ENCODE assay signal across 1 cellular context in genomic region chr5:181207214-181207959, GRCh38.
TF ChIP-seq lines count a peak whose summit lies in the region.

No MANE protein-coding gene starts in this region.

TF ChIP-seq in GM23338, 12 proteins besides CTCF, POLR2A, EP300 and RAD21 (continued from another document):
- TF ChIP-seq, protein P1, sequence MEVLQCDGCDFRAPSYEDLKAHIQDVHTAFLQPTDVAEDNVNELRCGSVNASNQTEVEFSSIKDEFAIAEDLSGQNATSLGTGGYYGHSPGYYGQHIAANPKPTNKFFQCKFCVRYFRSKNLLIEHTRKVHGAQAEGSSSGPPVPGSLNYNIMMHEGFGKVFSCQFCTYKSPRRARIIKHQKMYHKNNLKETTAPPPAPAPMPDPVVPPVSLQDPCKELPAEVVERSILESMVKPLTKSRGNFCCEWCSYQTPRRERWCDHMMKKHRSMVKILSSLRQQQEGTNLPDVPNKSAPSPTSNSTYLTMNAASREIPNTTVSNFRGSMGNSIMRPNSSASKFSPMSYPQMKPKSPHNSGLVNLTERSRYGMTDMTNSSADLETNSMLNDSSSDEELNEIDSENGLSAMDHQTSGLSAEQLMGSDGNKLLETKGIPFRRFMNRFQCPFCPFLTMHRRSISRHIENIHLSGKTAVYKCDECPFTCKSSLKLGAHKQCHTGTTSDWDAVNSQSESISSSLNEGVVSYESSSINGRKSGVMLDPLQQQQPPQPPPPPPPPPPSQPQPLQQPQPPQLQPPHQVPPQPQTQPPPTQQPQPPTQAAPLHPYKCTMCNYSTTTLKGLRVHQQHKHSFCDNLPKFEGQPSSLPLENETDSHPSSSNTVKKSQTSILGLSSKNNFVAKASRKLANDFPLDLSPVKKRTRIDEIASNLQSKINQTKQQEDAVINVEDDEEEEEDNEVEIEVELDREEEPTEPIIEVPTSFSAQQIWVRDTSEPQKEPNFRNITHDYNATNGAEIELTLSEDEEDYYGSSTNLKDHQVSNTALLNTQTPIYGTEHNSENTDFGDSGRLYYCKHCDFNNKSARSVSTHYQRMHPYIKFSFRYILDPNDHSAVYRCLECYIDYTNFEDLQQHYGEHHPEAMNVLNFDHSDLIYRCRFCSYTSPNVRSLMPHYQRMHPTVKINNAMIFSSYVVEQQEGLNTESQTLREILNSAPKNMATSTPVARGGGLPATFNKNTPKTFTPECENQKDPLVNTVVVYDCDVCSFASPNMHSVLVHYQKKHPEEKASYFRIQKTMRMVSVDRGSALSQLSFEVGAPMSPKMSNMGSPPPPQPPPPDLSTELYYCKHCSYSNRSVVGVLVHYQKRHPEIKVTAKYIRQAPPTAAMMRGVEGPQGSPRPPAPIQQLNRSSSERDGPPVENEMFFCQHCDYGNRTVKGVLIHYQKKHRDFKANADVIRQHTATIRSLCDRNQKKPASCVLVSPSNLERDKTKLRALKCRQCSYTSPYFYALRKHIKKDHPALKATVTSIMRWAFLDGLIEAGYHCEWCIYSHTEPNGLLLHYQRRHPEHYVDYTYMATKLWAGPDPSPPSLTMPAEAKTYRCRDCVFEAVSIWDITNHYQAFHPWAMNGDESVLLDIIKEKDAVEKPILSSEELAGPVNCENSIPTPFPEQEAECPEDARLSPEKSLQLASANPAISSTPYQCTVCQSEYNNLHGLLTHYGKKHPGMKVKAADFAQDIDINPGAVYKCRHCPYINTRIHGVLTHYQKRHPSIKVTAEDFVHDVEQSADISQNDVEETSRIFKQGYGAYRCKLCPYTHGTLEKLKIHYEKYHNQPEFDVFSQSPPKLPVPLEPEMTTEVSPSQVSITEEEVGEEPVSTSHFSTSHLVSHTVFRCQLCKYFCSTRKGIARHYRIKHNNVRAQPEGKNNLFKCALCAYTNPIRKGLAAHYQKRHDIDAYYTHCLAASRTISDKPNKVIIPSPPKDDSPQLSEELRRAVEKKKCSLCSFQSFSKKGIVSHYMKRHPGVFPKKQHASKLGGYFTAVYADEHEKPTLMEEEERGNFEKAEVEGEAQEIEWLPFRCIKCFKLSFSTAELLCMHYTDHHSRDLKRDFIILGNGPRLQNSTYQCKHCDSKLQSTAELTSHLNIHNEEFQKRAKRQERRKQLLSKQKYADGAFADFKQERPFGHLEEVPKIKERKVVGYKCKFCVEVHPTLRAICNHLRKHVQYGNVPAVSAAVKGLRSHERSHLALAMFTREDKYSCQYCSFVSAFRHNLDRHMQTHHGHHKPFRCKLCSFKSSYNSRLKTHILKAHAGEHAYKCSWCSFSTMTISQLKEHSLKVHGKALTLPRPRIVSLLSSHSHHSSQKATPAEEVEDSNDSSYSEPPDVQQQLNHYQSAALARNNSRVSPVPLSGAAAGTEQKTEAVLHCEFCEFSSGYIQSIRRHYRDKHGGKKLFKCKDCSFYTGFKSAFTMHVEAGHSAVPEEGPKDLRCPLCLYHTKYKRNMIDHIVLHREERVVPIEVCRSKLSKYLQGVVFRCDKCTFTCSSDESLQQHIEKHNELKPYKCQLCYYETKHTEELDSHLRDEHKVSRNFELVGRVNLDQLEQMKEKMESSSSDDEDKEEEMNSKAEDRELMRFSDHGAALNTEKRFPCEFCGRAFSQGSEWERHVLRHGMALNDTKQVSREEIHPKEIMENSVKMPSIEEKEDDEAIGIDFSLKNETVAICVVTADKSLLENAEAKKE (CRISPR knock-in tag; IDR thresholded peaks at IDR 0.05), result no peak
- TF ChIP-seq, protein P2, sequence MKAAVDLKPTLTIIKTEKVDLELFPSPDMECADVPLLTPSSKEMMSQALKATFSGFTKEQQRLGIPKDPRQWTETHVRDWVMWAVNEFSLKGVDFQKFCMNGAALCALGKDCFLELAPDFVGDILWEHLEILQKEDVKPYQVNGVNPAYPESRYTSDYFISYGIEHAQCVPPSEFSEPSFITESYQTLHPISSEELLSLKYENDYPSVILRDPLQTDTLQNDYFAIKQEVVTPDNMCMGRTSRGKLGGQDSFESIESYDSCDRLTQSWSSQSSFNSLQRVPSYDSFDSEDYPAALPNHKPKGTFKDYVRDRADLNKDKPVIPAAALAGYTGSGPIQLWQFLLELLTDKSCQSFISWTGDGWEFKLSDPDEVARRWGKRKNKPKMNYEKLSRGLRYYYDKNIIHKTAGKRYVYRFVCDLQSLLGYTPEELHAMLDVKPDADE (IDR thresholded peaks at IDR 0.05), result no peak
- TF ChIP-seq EZH2phosphoT487 (IDR thresholded peaks at IDR 0.05; ENCODE audit: unreplicated experiment) (no peak), ZNF114 (CRISPR knock-in tag; IDR thresholded peaks at IDR 0.05) (no peak), CREB1 (CRISPR knock-in tag; IDR thresholded peaks at IDR 0.05; ENCODE audit: low read depth) (no peak), EZH2 (IDR thresholded peaks at IDR 0.05; ENCODE audit: low read depth, unreplicated experiment) (no peak), ZNF331 (CRISPR knock-in tag; IDR thresholded peaks at IDR 0.05; ENCODE audit: low read depth) (no peak)
TF ChIP-seq in GM23338: peak in this region for 0.
